ENCODE assay signal across 16 cellular contexts in genomic region chr3:124659175-124659574, GRCh38.
DNase-seq lines count a peak whose midpoint lies in the region; ATAC-seq, FAIRE-seq and TF ChIP-seq lines count a peak whose summit lies in the region.
"Had no signal": no experiment of that assay in that cellular context is flagged by ENCODE, and none has a peak within 500 bp of the region (broad histone marks: within the 10 kb centered on the region; RNA-seq: fewer than 3 reads in every experiment).

No MANE protein-coding gene starts in this region.

- no TSS peak for BruUV-seq in GM12878 (replicated peaks; lab: Mats Ljungman, UMichigan)

- H3K36me3 ChIP-seq in GM12878 (ENCODE audit: control insufficient read depth in 2 of 2, insufficient read depth in 2 of 2, low read length in 1 of 2), result no peaks in the 10 kb centered on the region

- TF ChIP-seq CTCF in GM12878 (IDR thresholded peaks at IDR 0.05 in 2 of 3, conservative IDR thresholded peaks at IDR 0.05 in 1 of 3; ENCODE audit: control insufficient read depth in 2 of 3, extremely low read depth in 1 of 3, insufficient read depth in 1 of 3, low read depth in 3 of 3, low read length in 3 of 3), result no peak

- intact Hi-C loops in GM12878 (cut with micrococcal nuclease; ENCODE audit: unreplicated experiment), result no loop called here

- RAD21 ChIA-PET in GM12878 (lab: Charles Lee; ENCODE audit: unreplicated experiment), result interaction anchor here (0.7 to 1.3 kb wide), 5 partner anchors 19 to 100 kb away, joined by 3 to 7 read pairs (median 4); no protein-coding TSS in a partner anchor

- no peak overlapping the region for H3K9ac ChIP-seq in GM12878 (ENCODE audit: control insufficient read depth, insufficient read depth, low read length)

- TF ChIP-seq EP300 in GM12878 (IDR thresholded peaks at IDR 0.05; ENCODE audit: borderline replicate concordance in 1 of 2, control insufficient read depth in 1 of 2, low read depth in 2 of 2, low read length in 2 of 2), result no peak

- no peak for DNase-seq in GM12891 (ENCODE audit: insufficient read length, low spot score)
- DNase-seq in GM18507 (ENCODE audit: extremely low spot score, insufficient read length, low read depth), result no peak
- DNase-seq in GM12878 (ENCODE audit: low read depth, low spot score), result no peak
- DNase-seq in natural killer cell treated with Interleukin-12 subunit alpha and Interleukin-12 subunit beta and Interleukin-15 and Interleukin-18, amount 100 ng/mL, for 72 hours (ENCODE audit: low spot score), result no peak
- DNase-seq in DMS79 (lab: John Stamatoyannopoulos, UW), result no peak
- DNase-seq: C1 segment of cervical spinal cord; Calu3; CD4-positive, alpha-beta memory T cell; COR-L47; DMS53; DND-41; H9 had no signal

- H3K4me1 Mint-ChIP-seq in natural killer cell treated with Interleukin-12 subunit alpha and Interleukin-12 subunit beta and Interleukin-15 and Interleukin-18, amount 100 ng/mL, for 72 hours (ENCODE audit: low read depth in 2 of 2), result peaks cover 21 to 29% of the 10 kb centered on the region in 2 donors
- H3K4me1 Mint-ChIP-seq: CD4-positive, alpha-beta memory T cell; GM23338; H9 had no signal

- in situ Hi-C loops in GM12878 (cut with MboI), result no loop called here

- SMC1A ChIA-PET in GM12878 (lab: Charles Lee; ENCODE audit: uncharacterized antibody, unreplicated experiment), result interaction anchor here (0.9 to 2.6 kb wide), 5 partner anchors 10 to 93 kb away, joined by 3 to 18 read pairs (median 4); no protein-coding TSS in a partner anchor

- TF ChIP-seq POLR2A in GM12891 (IDR thresholded peaks at IDR 0.05; ENCODE audit: low read depth, low read length) (no peak), GM12878 (IDR thresholded peaks at IDR 0.05; ENCODE audit: low read depth, low read length) (no peak)

- FAIRE-seq in GM12891 (lab: Jason Lieb, UNC), result peak; percentile 56
- peak; percentile 9 for FAIRE-seq in GM18507 (lab: Jason Lieb, UNC)
- no peak for FAIRE-seq in GM12878 (lab: Jason Lieb, UNC)
- FAIRE-seq: G401.6 had no signal

- CTCF ChIA-PET in GM12878 (lab: Yijun Ruan, JAX), result interaction anchor here (0.5 to 3.4 kb wide), 8 partner anchors 8 to 1793 kb away, joined by 3 to 16 read pairs (median 4); no protein-coding TSS in a partner anchor

- H2AFZ ChIP-seq in GM12878 (ENCODE audit: control insufficient read depth, low read depth, low read length), result no peak overlapping the region
- H2AFZ ChIP-seq: GM23338 had no signal

- H3K9me3 Mint-ChIP-seq in natural killer cell treated with Interleukin-12 subunit alpha and Interleukin-12 subunit beta and Interleukin-15 and Interleukin-18, amount 100 ng/mL, for 72 hours, result no peaks in the 10 kb centered on the region
- H3K9me3 Mint-ChIP-seq: CD4-positive, alpha-beta memory T cell; GM23338; H9 had no signal

- H3K4me3 Mint-ChIP-seq in natural killer cell treated with Interleukin-12 subunit alpha and Interleukin-12 subunit beta and Interleukin-15 and Interleukin-18, amount 100 ng/mL, for 72 hours, result no peak overlapping the region
- H3K4me3 Mint-ChIP-seq: CD4-positive, alpha-beta memory T cell; GM23338; H9 had no signal

- ATAC-seq in GM12878 (peak; percentile 47), GM19397 (IDR thresholded peaks at IDR 0.05; ENCODE audit: unreplicated experiment) (no peak)
- ATAC-seq in natural killer cell treated with Interleukin-12 subunit alpha and Interleukin-12 subunit beta and Interleukin-15 and Interleukin-18, amount 100 ng/mL, for 72 hours, result no peak
- ATAC-seq: GM23338, HCT116 had no signal

- H3K27ac Mint-ChIP-seq in natural killer cell treated with Interleukin-12 subunit alpha and Interleukin-12 subunit beta and Interleukin-15 and Interleukin-18, amount 100 ng/mL, for 72 hours, result no peak overlapping the region
- H3K27ac Mint-ChIP-seq: CD4-positive, alpha-beta memory T cell; GM23338; H9 had no signal

- H3K79me2 ChIP-seq in GM12878 (ENCODE audit: control insufficient read depth, insufficient read depth, low read length), result no peaks in the 10 kb centered on the region

- POLR2A ChIA-PET in GM12878 (lab: Charles Lee), result interaction anchor here (0.6 to 1.7 kb wide), 5 partner anchors 13 to 68 kb away, joined by 3 to 7 read pairs (median 4); no protein-coding TSS in a partner anchor

- no peaks in the 10 kb centered on the region for H3K36me3 Mint-ChIP-seq in natural killer cell treated with Interleukin-12 subunit alpha and Interleukin-12 subunit beta and Interleukin-15 and Interleukin-18, amount 100 ng/mL, for 72 hours

- H3K27me3 Mint-ChIP-seq in natural killer cell treated with Interleukin-12 subunit alpha and Interleukin-12 subunit beta and Interleukin-15 and Interleukin-18, amount 100 ng/mL, for 72 hours, result peaks cover 0 to 6% of the 10 kb centered on the region in 2 donors
- H3K27me3 Mint-ChIP-seq: CD4-positive, alpha-beta memory T cell had no signal

- peaks cover 10% of the 10 kb centered on the region; the same call in 1 of the 2 replicates for H3K4me1 ChIP-seq in GM12878 (ENCODE audit: control insufficient read depth, insufficient read depth, low read length)

- TF ChIP-seq RAD21 in GM12878 (IDR thresholded peaks at IDR 0.05; ENCODE audit: insufficient read depth, low read depth, low read length), result no peak

- H4K20me1 ChIP-seq in GM12878 (ENCODE audit: control insufficient read depth, insufficient read depth), result no peaks in the 10 kb centered on the region

- H3K27ac ChIP-seq in GM12878 (ENCODE audit: control insufficient read depth, insufficient read depth), result no peak overlapping the region

- no peaks in the 10 kb centered on the region for H3K27me3 ChIP-seq in GM12878 (replicated peaks in 1 of 2; ENCODE audit: control insufficient read depth in 2 of 2, insufficient read depth in 2 of 2, low read length in 1 of 2)

- H3K4me3 ChIP-seq in GM12878, result no peak overlapping the region
- H3K4me3 ChIP-seq: GM23338 had no signal

- 62% methylated on average over 1 of the region's 1 CpG for WGBS in GM12878 (ENCODE audit: insufficient coverage, insufficient replicate concordance, low lambda C conversion rate, missing lambda C conversion rate)

- H3K9me3 ChIP-seq in GM12878 (replicated peaks; ENCODE audit: control insufficient read depth, insufficient read depth, low read length), result no peaks in the 10 kb centered on the region

- H3K4me2 ChIP-seq in GM12878 (ENCODE audit: control insufficient read depth, insufficient read depth), result 0 out of 2 replicates have a peak overlapping the region, but pooled peaks have one; percentile 13
- H3K4me2 ChIP-seq: GM23338 had no signal

TF ChIP-seq in GM12891, 5 proteins besides CTCF, POLR2A, EP300 and RAD21:
- TF ChIP-seq POU2F2 (IDR thresholded peaks at IDR 0.05; ENCODE audit: low read depth, low read length), result no peak
- peak; percentile 70 for TF ChIP-seq SPI1 (IDR thresholded peaks at IDR 0.05; ENCODE audit: low read depth, low read length)

TF ChIP-seq in GM12878, 131 proteins besides CTCF, POLR2A, EP300 and RAD21 (continues in another document):
- no peak for TF ChIP-seq SMC3 (IDR thresholded peaks at IDR 0.05; ENCODE audit: borderline replicate concordance, low read length)
- TF ChIP-seq IKZF1 (conservative IDR thresholded peaks at IDR 0.05), result peak; percentile 25; the same call in 1 of the 2 replicates
- no peak for TF ChIP-seq RBBP5 (conservative IDR thresholded peaks at IDR 0.05)
- no peak for TF ChIP-seq RUNX3 (IDR thresholded peaks at IDR 0.05; ENCODE audit: low read length)
- TF ChIP-seq SUPT20H (IDR thresholded peaks at IDR 0.05; ENCODE audit: borderline replicate concordance, control insufficient read depth, low read depth, low read length), result no peak
- peak; percentile 67; the same call in 1 of the 2 replicates for TF ChIP-seq PKNOX1 (IDR thresholded peaks at IDR 0.05)
- TF ChIP-seq HDAC2 (IDR thresholded peaks at IDR 0.05), result no peak
- no peak for TF ChIP-seq IKZF2 (IDR thresholded peaks at IDR 0.05)
- TF ChIP-seq USF1 (IDR thresholded peaks at IDR 0.05; ENCODE audit: borderline replicate concordance, extremely low read length, insufficient read depth, low read depth, low read length), result no peak
- no peak for TF ChIP-seq NFIC (IDR thresholded peaks at IDR 0.05; ENCODE audit: low read depth, low read length)
- no peak for TF ChIP-seq MAX (IDR thresholded peaks at IDR 0.05; ENCODE audit: low read depth, low read length)
- no peak for TF ChIP-seq BACH1 (IDR thresholded peaks at IDR 0.05; ENCODE audit: borderline replicate concordance)
- no peak for TF ChIP-seq NR2C1 (IDR thresholded peaks at IDR 0.05)
- TF ChIP-seq MYB (IDR thresholded peaks at IDR 0.05; ENCODE audit: borderline replicate concordance, low read depth, low read length), result no peak
